Comparison of ENCODE assay signal across 11 cellular contexts in genomic region chr7:94452257-94452656, GRCh38. TPM values are rescaled to one million over a fixed set of nuclear protein-coding genes. Genes with fewer than 3 reads are reported as not detected.
A peak's percentile ranks its signal among the peaks of the same experiment; 100 is the strongest.
DNase-seq lines count a peak whose midpoint lies in the region; ATAC-seq, FAIRE-seq and TF ChIP-seq lines count a peak whose summit lies in the region.
"Had no signal": no experiment of that assay in that cellular context is flagged by ENCODE, and none has a peak within 500 bp of the region (broad histone marks: within the 10 kb centered on the region; RNA-seq: fewer than 3 reads in every experiment).

No MANE protein-coding gene starts in this region.

- no peak for TF ChIP-seq POLR2A in suprapubic skin (IDR thresholded peaks at IDR 0.05)

- ATAC-seq in heart right ventricle: peak in 7 of 8 donors; percentile 57 to 93 (median 84)
- ATAC-seq: activated naive CD4-positive, alpha-beta T cell treated with anti-CD3 and anti-CD28 coated beads, Interleukin-2, amount 50 U/mL, for 72 hours had no signal

- H3K9me3 ChIP-seq in heart right ventricle (peaks cover 0 to 22% (median 3%) of the 10 kb centered on the region in 11 donors), suprapubic skin (no peaks in the 10 kb centered on the region)

- TF ChIP-seq CTCF in heart right ventricle (IDR thresholded peaks at IDR 0.05) (no peak), suprapubic skin (IDR thresholded peaks at IDR 0.05) (no peak)

- H3K27ac ChIP-seq in heart right ventricle (no peak overlapping the region), suprapubic skin (no peak overlapping the region)

- WGBS in heart right ventricle, 2 donors: 32 to 48% methylated on average over 4 of the region's 4 CpGs
- 78% methylated on average over 4 of the region's 4 CpGs for WGBS in suprapubic skin

- H3K27me3 ChIP-seq in heart right ventricle (no peaks in the 10 kb centered on the region), suprapubic skin (no peaks in the 10 kb centered on the region)

- H3K36me3 ChIP-seq in heart right ventricle (no peaks in the 10 kb centered on the region), suprapubic skin (no peaks in the 10 kb centered on the region)

- no peak for FAIRE-seq in HTR-8/SVneo (lab: Jason Lieb, UNC)

- no peak overlapping the region for H3K4me3 ChIP-seq in heart right ventricle
- H3K4me3 ChIP-seq in suprapubic skin: no peak overlapping the region

- DNase-seq in COR-L47 (lab: John Stamatoyannopoulos, UW) (peak; percentile 75), NCI-H1436 treated with DMSO at 0.1 percent for 48 hours (lab: John Stamatoyannopoulos, UW) (peak; percentile 51), NCI-H526 treated with DMSO at 0.1 percent for 48 hours (lab: John Stamatoyannopoulos, UW) (peak; percentile 8), heart right ventricle (peak in 1 of 2 donors; percentile 24), HTR-8/SVneo (ENCODE audit: insufficient read length, low spot score) (no peak), HK-2 (ENCODE audit: unreplicated experiment) (no peak), suprapubic skin (ENCODE audit: low spot score in 2 of 2) (no peak), EL (no peak)
- DNase-seq: cerebellar nuclear complex, posterior cingulate gyrus had no signal

- intact Hi-C loops in heart right ventricle (cut with DNase I): loop anchor here in 9 of 10 donors (2.0 to 10.0 kb wide), 13 partner anchors 53 to 1033 kb away; partner anchors contain the start of genes SGCE (in 6 of the 9), CASD1 (in 2 of the 9) and ASB4 (in 1 of the 9)

- no peak for TF ChIP-seq EP300 in suprapubic skin (IDR thresholded peaks at IDR 0.05)

- H3K4me1 ChIP-seq in heart right ventricle: peaks cover 0 to 24% (median 8%) of the 10 kb centered on the region in 9 donors
- no peaks in the 10 kb centered on the region for H3K4me1 ChIP-seq in suprapubic skin

RNA-seq across cellular contexts. Expression of gene CASD1, which starts 57.4 kb away (rescaled TPM):
- total RNA-seq in heart right ventricle: 10 to 100 TPM; 15.3 to 26.9 (median 20.6) TPM
- 10 to 100 TPM in 1 of 2 donors, 1 to 10 TPM in 1; 8.6 to 13.0 TPM for polyA plus RNA-seq in heart right ventricle
- 10 to 100 TPM in 3 of 4 donors, 1 to 10 TPM in 1; 9.0 to 15.1 (median 12.6) TPM for total RNA-seq in suprapubic skin

RNA-seq across cellular contexts. Expression of gene COL1A2, which starts 57.6 kb away (rescaled TPM):
- total RNA-seq in heart right ventricle (100 to 1,000 TPM in 4 of 10 donors, 10 to 100 TPM in 6; 62.4 to 428 (median 91.0) TPM), suprapubic skin (100 to 1,000 TPM in 1 of 4 donors, 10 to 100 TPM in 3; 29.9 to 124 (median 61.3) TPM)
- polyA plus RNA-seq in heart right ventricle: 100 to 1,000 TPM in 1 of 2 donors, 10 to 100 TPM in 1; 45.2 to 155 TPM
- total RNA-seq: activated naive CD4-positive, alpha-beta T cell treated with anti-CD3 and anti-CD28 coated beads, Interleukin-2, amount 50 U/mL, for 72 hours had no signal

Comparison
In these comparisons a context has a peak if more than half of its experiments do, and no peak if none do; other contexts are left out.
1. DNase-seq: peak in COR-L47 (single experiment), NCI-H1436 treated with DMSO at 0.1 percent for 48 hours (single experiment) and NCI-H526 treated with DMSO at 0.1 percent for 48 hours (single experiment); none in HTR-8/SVneo (single experiment), HK-2 (single experiment), suprapubic skin (0 of 2) and EL (single experiment).